In genomic region chr9:4293293-4293931, GRCh38 we compare ENCODE assay signal across 1 cellular context.
TF ChIP-seq lines count a peak whose summit lies in the region.

No MANE protein-coding gene starts in this region.

TF ChIP-seq in GM23338, 12 proteins besides CTCF, POLR2A, EP300 and RAD21 (continued from another document):
- TF ChIP-seq, protein P1, sequence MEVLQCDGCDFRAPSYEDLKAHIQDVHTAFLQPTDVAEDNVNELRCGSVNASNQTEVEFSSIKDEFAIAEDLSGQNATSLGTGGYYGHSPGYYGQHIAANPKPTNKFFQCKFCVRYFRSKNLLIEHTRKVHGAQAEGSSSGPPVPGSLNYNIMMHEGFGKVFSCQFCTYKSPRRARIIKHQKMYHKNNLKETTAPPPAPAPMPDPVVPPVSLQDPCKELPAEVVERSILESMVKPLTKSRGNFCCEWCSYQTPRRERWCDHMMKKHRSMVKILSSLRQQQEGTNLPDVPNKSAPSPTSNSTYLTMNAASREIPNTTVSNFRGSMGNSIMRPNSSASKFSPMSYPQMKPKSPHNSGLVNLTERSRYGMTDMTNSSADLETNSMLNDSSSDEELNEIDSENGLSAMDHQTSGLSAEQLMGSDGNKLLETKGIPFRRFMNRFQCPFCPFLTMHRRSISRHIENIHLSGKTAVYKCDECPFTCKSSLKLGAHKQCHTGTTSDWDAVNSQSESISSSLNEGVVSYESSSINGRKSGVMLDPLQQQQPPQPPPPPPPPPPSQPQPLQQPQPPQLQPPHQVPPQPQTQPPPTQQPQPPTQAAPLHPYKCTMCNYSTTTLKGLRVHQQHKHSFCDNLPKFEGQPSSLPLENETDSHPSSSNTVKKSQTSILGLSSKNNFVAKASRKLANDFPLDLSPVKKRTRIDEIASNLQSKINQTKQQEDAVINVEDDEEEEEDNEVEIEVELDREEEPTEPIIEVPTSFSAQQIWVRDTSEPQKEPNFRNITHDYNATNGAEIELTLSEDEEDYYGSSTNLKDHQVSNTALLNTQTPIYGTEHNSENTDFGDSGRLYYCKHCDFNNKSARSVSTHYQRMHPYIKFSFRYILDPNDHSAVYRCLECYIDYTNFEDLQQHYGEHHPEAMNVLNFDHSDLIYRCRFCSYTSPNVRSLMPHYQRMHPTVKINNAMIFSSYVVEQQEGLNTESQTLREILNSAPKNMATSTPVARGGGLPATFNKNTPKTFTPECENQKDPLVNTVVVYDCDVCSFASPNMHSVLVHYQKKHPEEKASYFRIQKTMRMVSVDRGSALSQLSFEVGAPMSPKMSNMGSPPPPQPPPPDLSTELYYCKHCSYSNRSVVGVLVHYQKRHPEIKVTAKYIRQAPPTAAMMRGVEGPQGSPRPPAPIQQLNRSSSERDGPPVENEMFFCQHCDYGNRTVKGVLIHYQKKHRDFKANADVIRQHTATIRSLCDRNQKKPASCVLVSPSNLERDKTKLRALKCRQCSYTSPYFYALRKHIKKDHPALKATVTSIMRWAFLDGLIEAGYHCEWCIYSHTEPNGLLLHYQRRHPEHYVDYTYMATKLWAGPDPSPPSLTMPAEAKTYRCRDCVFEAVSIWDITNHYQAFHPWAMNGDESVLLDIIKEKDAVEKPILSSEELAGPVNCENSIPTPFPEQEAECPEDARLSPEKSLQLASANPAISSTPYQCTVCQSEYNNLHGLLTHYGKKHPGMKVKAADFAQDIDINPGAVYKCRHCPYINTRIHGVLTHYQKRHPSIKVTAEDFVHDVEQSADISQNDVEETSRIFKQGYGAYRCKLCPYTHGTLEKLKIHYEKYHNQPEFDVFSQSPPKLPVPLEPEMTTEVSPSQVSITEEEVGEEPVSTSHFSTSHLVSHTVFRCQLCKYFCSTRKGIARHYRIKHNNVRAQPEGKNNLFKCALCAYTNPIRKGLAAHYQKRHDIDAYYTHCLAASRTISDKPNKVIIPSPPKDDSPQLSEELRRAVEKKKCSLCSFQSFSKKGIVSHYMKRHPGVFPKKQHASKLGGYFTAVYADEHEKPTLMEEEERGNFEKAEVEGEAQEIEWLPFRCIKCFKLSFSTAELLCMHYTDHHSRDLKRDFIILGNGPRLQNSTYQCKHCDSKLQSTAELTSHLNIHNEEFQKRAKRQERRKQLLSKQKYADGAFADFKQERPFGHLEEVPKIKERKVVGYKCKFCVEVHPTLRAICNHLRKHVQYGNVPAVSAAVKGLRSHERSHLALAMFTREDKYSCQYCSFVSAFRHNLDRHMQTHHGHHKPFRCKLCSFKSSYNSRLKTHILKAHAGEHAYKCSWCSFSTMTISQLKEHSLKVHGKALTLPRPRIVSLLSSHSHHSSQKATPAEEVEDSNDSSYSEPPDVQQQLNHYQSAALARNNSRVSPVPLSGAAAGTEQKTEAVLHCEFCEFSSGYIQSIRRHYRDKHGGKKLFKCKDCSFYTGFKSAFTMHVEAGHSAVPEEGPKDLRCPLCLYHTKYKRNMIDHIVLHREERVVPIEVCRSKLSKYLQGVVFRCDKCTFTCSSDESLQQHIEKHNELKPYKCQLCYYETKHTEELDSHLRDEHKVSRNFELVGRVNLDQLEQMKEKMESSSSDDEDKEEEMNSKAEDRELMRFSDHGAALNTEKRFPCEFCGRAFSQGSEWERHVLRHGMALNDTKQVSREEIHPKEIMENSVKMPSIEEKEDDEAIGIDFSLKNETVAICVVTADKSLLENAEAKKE (CRISPR knock-in tag; IDR thresholded peaks at IDR 0.05), result no peak
- TF ChIP-seq STAT1 (IDR thresholded peaks at IDR 0.05; ENCODE audit: unreplicated experiment) (no peak), ETS1 (IDR thresholded peaks at IDR 0.05) (no peak)
- TF ChIP-seq, protein P2, sequence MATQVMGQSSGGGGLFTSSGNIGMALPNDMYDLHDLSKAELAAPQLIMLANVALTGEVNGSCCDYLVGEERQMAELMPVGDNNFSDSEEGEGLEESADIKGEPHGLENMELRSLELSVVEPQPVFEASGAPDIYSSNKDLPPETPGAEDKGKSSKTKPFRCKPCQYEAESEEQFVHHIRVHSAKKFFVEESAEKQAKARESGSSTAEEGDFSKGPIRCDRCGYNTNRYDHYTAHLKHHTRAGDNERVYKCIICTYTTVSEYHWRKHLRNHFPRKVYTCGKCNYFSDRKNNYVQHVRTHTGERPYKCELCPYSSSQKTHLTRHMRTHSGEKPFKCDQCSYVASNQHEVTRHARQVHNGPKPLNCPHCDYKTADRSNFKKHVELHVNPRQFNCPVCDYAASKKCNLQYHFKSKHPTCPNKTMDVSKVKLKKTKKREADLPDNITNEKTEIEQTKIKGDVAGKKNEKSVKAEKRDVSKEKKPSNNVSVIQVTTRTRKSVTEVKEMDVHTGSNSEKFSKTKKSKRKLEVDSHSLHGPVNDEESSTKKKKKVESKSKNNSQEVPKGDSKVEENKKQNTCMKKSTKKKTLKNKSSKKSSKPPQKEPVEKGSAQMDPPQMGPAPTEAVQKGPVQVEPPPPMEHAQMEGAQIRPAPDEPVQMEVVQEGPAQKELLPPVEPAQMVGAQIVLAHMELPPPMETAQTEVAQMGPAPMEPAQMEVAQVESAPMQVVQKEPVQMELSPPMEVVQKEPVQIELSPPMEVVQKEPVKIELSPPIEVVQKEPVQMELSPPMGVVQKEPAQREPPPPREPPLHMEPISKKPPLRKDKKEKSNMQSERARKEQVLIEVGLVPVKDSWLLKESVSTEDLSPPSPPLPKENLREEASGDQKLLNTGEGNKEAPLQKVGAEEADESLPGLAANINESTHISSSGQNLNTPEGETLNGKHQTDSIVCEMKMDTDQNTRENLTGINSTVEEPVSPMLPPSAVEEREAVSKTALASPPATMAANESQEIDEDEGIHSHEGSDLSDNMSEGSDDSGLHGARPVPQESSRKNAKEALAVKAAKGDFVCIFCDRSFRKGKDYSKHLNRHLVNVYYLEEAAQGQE (IDR thresholded peaks at IDR 0.05; ENCODE audit: unreplicated experiment), result no peak
